1 cellular context compared by ENCODE assay signal in genomic region chr5:116583085-116583766, GRCh38.
TF ChIP-seq lines count a peak whose summit lies in the region.

No MANE protein-coding gene starts in this region.

TF ChIP-seq in IMR-90, 13 proteins besides CTCF, POLR2A, EP300 and RAD21 (continued from another document):
- TF ChIP-seq, protein P1, sequence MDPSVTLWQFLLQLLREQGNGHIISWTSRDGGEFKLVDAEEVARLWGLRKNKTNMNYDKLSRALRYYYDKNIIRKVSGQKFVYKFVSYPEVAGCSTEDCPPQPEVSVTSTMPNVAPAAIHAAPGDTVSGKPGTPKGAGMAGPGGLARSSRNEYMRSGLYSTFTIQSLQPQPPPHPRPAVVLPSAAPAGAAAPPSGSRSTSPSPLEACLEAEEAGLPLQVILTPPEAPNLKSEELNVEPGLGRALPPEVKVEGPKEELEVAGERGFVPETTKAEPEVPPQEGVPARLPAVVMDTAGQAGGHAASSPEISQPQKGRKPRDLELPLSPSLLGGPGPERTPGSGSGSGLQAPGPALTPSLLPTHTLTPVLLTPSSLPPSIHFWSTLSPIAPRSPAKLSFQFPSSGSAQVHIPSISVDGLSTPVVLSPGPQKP (IDR thresholded peaks at IDR 0.05; ENCODE audit: borderline replicate concordance, low read depth, low read length), result no peak
- no peak for TF ChIP-seq CHD1 (IDR thresholded peaks at IDR 0.05; ENCODE audit: low read depth, low read length)
- no peak for TF ChIP-seq BHLHE40 (IDR thresholded peaks at IDR 0.05; ENCODE audit: low read depth, low read length)
- TF ChIP-seq, protein P2, sequence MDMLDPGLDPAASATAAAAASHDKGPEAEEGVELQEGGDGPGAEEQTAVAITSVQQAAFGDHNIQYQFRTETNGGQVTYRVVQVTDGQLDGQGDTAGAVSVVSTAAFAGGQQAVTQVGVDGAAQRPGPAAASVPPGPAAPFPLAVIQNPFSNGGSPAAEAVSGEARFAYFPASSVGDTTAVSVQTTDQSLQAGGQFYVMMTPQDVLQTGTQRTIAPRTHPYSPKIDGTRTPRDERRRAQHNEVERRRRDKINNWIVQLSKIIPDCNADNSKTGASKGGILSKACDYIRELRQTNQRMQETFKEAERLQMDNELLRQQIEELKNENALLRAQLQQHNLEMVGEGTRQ (IDR thresholded peaks at IDR 0.05; ENCODE audit: low read depth, low read length), result no peak
- no peak for TF ChIP-seq MXI1 (IDR thresholded peaks at IDR 0.05; ENCODE audit: borderline replicate concordance, low read depth, low read length)
- TF ChIP-seq MAZ (IDR thresholded peaks at IDR 0.05; ENCODE audit: borderline replicate concordance, low read depth, low read length), result no peak
- TF ChIP-seq RCOR1 (IDR thresholded peaks at IDR 0.05; ENCODE audit: insufficient replicate concordance, low read length), result no peak
- TF ChIP-seq NFE2L2 (IDR thresholded peaks at IDR 0.05; ENCODE audit: low read depth, low read length), result no peak
